8 cellular contexts compared by ENCODE assay signal in genomic region chr1:184974837-184975115, GRCh38. TPM values are rescaled to one million over a fixed set of nuclear protein-coding genes. Genes with fewer than 3 reads are reported as not detected.
DNase-seq lines count a peak whose midpoint lies in the region; ATAC-seq lines count a peak whose summit lies in the region.

No MANE protein-coding gene starts in this region.

- peak overlapping the region; percentile 65 for H3K4me3 Mint-ChIP-seq in activated CD4-positive, alpha-beta T cell treated with anti-CD3 and anti-CD28 coated beads for 36 hours
- peak overlapping the region; percentile 78 for H3K4me3 Mint-ChIP-seq in activated CD8-positive, alpha-beta T cell treated with anti-CD3 and anti-CD28 coated beads, Interleukin-2, amount 10 ng/mL, durations not matched to agents 7 days and 5 days
- H3K4me3 Mint-ChIP-seq in stimulated activated naive CD8-positive, alpha-beta T cell treated with anti-CD3 and anti-CD28 coated beads, Interleukin-15, amount 100 ng/mL, for 72 hours, result peak overlapping the region; percentile 57 to 71

- DNase-seq in activated CD4-positive, alpha-beta T cell treated with anti-CD3 and anti-CD28 coated beads for 36 hours, result no peak
- DNase-seq in activated CD4-positive, alpha-beta T cell treated with anti-CD3 and anti-CD28 coated beads for 1 hour, result no peak
- no peak for DNase-seq in activated CD8-positive, alpha-beta T cell treated with anti-CD3 and anti-CD28 coated beads, Interleukin-2, amount 10 ng/mL, durations not matched to agents 7 days and 5 days
- no peak for DNase-seq in stimulated activated naive CD8-positive, alpha-beta T cell treated with anti-CD3 and anti-CD28 coated beads, Interleukin-15, amount 100 ng/mL, for 72 hours
- no peak for DNase-seq in cerebellum (ENCODE audit: low spot score)
- DNase-seq in SW 1271 (lab: John Stamatoyannopoulos, UW), result no peak

- ATAC-seq in activated CD4-positive, alpha-beta T cell treated with anti-CD3 and anti-CD28 coated beads for 36 hours, result no peak
- ATAC-seq in activated CD8-positive, alpha-beta T cell treated with anti-CD3 and anti-CD28 coated beads, Interleukin-2, amount 10 ng/mL, durations not matched to agents 7 days and 5 days, result no peak
- ATAC-seq in stimulated activated naive CD8-positive, alpha-beta T cell treated with anti-CD3 and anti-CD28 coated beads, Interleukin-15, amount 100 ng/mL, for 72 hours, result no peak
- ATAC-seq in HG03460 (IDR thresholded peaks at IDR 0.05; ENCODE audit: unreplicated experiment), result no peak

- POLR2A ChIA-PET in activated CD4-positive, alpha-beta T cell treated with anti-CD3 and anti-CD28 coated beads for 36 hours (lab: Charles Lee), result interaction anchor here (0.6 to 2.0 kb wide), 6 partner anchors 22 to 222 kb away, joined by 3 to 10 read pairs (median 5); no protein-coding TSS in a partner anchor
- POLR2A ChIA-PET in activated CD8-positive, alpha-beta T cell treated with anti-CD3 and anti-CD28 coated beads, Interleukin-2, amount 10 ng/mL, durations not matched to agents 7 days and 5 days (lab: Charles Lee), result interaction anchor here (0.8 to 1.5 kb wide), 6 partner anchors 70 to 221 kb away, joined by 3 to 10 read pairs (median 3); no protein-coding TSS in a partner anchor

- no peaks in the 10 kb centered on the region for H3K9me3 ChIP-seq in iPS-18c (ENCODE audit: control insufficient read depth, insufficient read depth, low read length)

- intact Hi-C loops in activated CD4-positive, alpha-beta T cell treated with anti-CD3 and anti-CD28 coated beads for 36 hours (cut with DNase I, micrococcal nuclease), result loop anchor here (1.0 to 10.0 kb wide), 8 partner anchors 70 to 920 kb away; partner anchors contain the start of genes SWT1 (in 2 of the 2), TRMT1L (in 2 of the 2), TSEN15 (in 2 of the 2) and RNF2 (in 1 of the 2)

- peak overlapping the region; percentile 69 for H3K4me3 ChIP-seq in iPS-18c (ENCODE audit: insufficient read depth, low read depth, low read length)

- peaks cover 44% of the 10 kb centered on the region for H3K4me1 Mint-ChIP-seq in activated CD4-positive, alpha-beta T cell treated with anti-CD3 and anti-CD28 coated beads for 36 hours
- peaks cover 38% of the 10 kb centered on the region for H3K4me1 Mint-ChIP-seq in activated CD8-positive, alpha-beta T cell treated with anti-CD3 and anti-CD28 coated beads, Interleukin-2, amount 10 ng/mL, durations not matched to agents 7 days and 5 days (ENCODE audit: low read depth)
- peaks cover 54% of the 10 kb centered on the region for H3K4me1 Mint-ChIP-seq in stimulated activated naive CD8-positive, alpha-beta T cell treated with anti-CD3 and anti-CD28 coated beads, Interleukin-15, amount 100 ng/mL, for 72 hours

- H3K36me3 Mint-ChIP-seq in activated CD4-positive, alpha-beta T cell treated with anti-CD3 and anti-CD28 coated beads for 36 hours (ENCODE audit: low read depth), result no peaks in the 10 kb centered on the region
- H3K36me3 Mint-ChIP-seq in activated CD8-positive, alpha-beta T cell treated with anti-CD3 and anti-CD28 coated beads, Interleukin-2, amount 10 ng/mL, durations not matched to agents 7 days and 5 days (ENCODE audit: low read depth), result peaks cover 6% of the 10 kb centered on the region

- CTCF ChIA-PET in activated CD4-positive, alpha-beta T cell treated with anti-CD3 and anti-CD28 coated beads for 36 hours (lab: Charles Lee), result interaction anchor here (0.6 to 2.7 kb wide), 4 partner anchors 8 to 169 kb away, joined by 3 to 28 read pairs (median 6); no protein-coding TSS in a partner anchor
- CTCF ChIA-PET in activated CD8-positive, alpha-beta T cell treated with anti-CD3 and anti-CD28 coated beads, Interleukin-2, amount 10 ng/mL, durations not matched to agents 7 days and 5 days (lab: Charles Lee), result interaction anchor here (1.0 to 2.4 kb wide), 8 partner anchors 8 to 706 kb away, joined by 3 to 19 read pairs (median 4); no protein-coding TSS in a partner anchor

- H3K27ac Mint-ChIP-seq in activated CD4-positive, alpha-beta T cell treated with anti-CD3 and anti-CD28 coated beads for 36 hours, result peak overlapping the region; percentile 70
- H3K27ac Mint-ChIP-seq in activated CD8-positive, alpha-beta T cell treated with anti-CD3 and anti-CD28 coated beads, Interleukin-2, amount 10 ng/mL, durations not matched to agents 7 days and 5 days, result peak overlapping the region; percentile 85
- peak overlapping the region; percentile 70 to 75 for H3K27ac Mint-ChIP-seq in stimulated activated naive CD8-positive, alpha-beta T cell treated with anti-CD3 and anti-CD28 coated beads, Interleukin-15, amount 100 ng/mL, for 72 hours

- no peaks in the 10 kb centered on the region for H3K9me3 Mint-ChIP-seq in activated CD4-positive, alpha-beta T cell treated with anti-CD3 and anti-CD28 coated beads for 36 hours (ENCODE audit: low read depth)
- H3K9me3 Mint-ChIP-seq in activated CD8-positive, alpha-beta T cell treated with anti-CD3 and anti-CD28 coated beads, Interleukin-2, amount 10 ng/mL, durations not matched to agents 7 days and 5 days (ENCODE audit: insufficient read depth), result no peaks in the 10 kb centered on the region
- H3K9me3 Mint-ChIP-seq in stimulated activated naive CD8-positive, alpha-beta T cell treated with anti-CD3 and anti-CD28 coated beads, Interleukin-15, amount 100 ng/mL, for 72 hours, result peaks cover 0 to 5% of the 10 kb centered on the region in 2 donors

- peaks cover 16% of the 10 kb centered on the region for H3K27me3 Mint-ChIP-seq in activated CD4-positive, alpha-beta T cell treated with anti-CD3 and anti-CD28 coated beads for 36 hours
- H3K27me3 Mint-ChIP-seq in activated CD8-positive, alpha-beta T cell treated with anti-CD3 and anti-CD28 coated beads, Interleukin-2, amount 10 ng/mL, durations not matched to agents 7 days and 5 days (ENCODE audit: low read depth), result peaks cover 21% of the 10 kb centered on the region
- H3K27me3 Mint-ChIP-seq in stimulated activated naive CD8-positive, alpha-beta T cell treated with anti-CD3 and anti-CD28 coated beads, Interleukin-15, amount 100 ng/mL, for 72 hours, result peaks cover 36% of the 10 kb centered on the region

RNA-seq across cellular contexts. Expression of gene NIBAN1, which starts 0.5 kb away (rescaled TPM):
- 10 to 100 TPM; 18.6 to 19.7 TPM for total RNA-seq in activated CD4-positive, alpha-beta T cell treated with anti-CD3 and anti-CD28 coated beads for 36 hours
- 10 to 100 TPM; 28.6 to 28.7 TPM for total RNA-seq in activated CD8-positive, alpha-beta T cell treated with anti-CD3 and anti-CD28 coated beads, Interleukin-2, amount 10 ng/mL, durations not matched to agents 7 days and 5 days
- total RNA-seq in cerebellum, result 3.8 TPM
